27 cellular contexts compared by ENCODE assay signal in genomic region chr15:35979608-35980007, GRCh38.
"Had no signal": no experiment of that assay in that cellular context is flagged by ENCODE, and none has a peak within 500 bp of the region (broad histone marks: within the 10 kb centered on the region; RNA-seq: fewer than 3 reads in every experiment).

No MANE protein-coding gene starts in this region.

- H2AFZ ChIP-seq: hepatocyte had no signal

- H3K9me3 ChIP-seq: breast epithelium, colonic mucosa, lower lobe of right lung, testis, uterus had no signal

- DNase-seq: activated CD4-positive, alpha-beta memory T cell treated with anti-CD3 and anti-CD28 coated beads for 36 hours; activated CD4-positive, alpha-beta T cell treated with anti-CD3 and anti-CD28 coated beads for 4 hours; activated CD4-positive, CD25-positive, alpha-beta regulatory T cell; activated naive CD4-positive, alpha-beta T cell treated with Interleukin-2 at 50 U/mL for 16 hours; activated naive CD8-positive, alpha-beta T cell treated with anti-CD3 and anti-CD28 coated beads for 36 hours; activated T-cell treated with anti-CD3 and anti-CD28 coated beads, Interleukin-2, amount 50 U/mL, for 48 hours; colonic mucosa; dorsolateral prefrontal cortex; effector memory CD8-positive, alpha-beta T cell; foreskin melanocyte; kidney; lower lobe of right lung; naive thymus-derived CD8-positive, alpha-beta T cell; occipital lobe; stimulated activated CD4-positive, alpha-beta T cell treated with anti-CD3 and anti-CD28 coated beads, Interleukin-15, amount 100 ng/mL, for 24 hours; stimulated activated CD8-positive, alpha-beta memory T cell treated with anti-CD3 and anti-CD28 coated beads, Interleukin-4, amount 100 ng/mL, for 48 hours; stimulated activated naive B cell treated with anti-CD40 and anti-IgM and Interleukin-4, amounts not matched to agents 10 μg/mL and 1 μg/mL and 100 μg/mL, for 72 hours; T1000; testis; trophoblast cell; uterus had no signal

- H3K36me3 ChIP-seq: breast epithelium, colonic mucosa, lower lobe of right lung, uterus had no signal

- H3K4me2 ChIP-seq: hepatocyte had no signal

- ATAC-seq: effector memory CD8-positive, alpha-beta T cell; esophagus mucosa; left lobe of liver; lower lobe of right lung; naive thymus-derived CD8-positive, alpha-beta T cell; sciatic nerve; stimulated activated naive B cell treated with anti-CD40 and anti-IgM and Interleukin-4, amounts not matched to agents 10 μg/mL and 1 μg/mL and 100 μg/mL, for 72 hours had no signal

- H3K4me3 ChIP-seq: breast epithelium, colonic mucosa, dorsolateral prefrontal cortex, hepatocyte, lower lobe of right lung, smooth muscle cell, testis, uterus had no signal

- H3K27me3 ChIP-seq: breast epithelium, colonic mucosa, dorsolateral prefrontal cortex, hepatocyte, testis, uterus had no signal

- H3K4me1 ChIP-seq: breast epithelium, colonic mucosa, lower lobe of right lung, testis, uterus had no signal

- H3K27ac ChIP-seq: breast epithelium, colonic mucosa, dorsolateral prefrontal cortex, hepatocyte, lower lobe of right lung, testis, uterus had no signal

- H3K79me2 ChIP-seq: hepatocyte had no signal
